Comparison of ENCODE assay signal across 11 cellular contexts in genomic region chr17:54754560-54754959, GRCh38.
A peak's percentile ranks its signal among the peaks of the same experiment; 100 is the strongest.
DNase-seq lines count a peak whose midpoint lies in the region; ATAC-seq, FAIRE-seq and TF ChIP-seq lines count a peak whose summit lies in the region.
"Had no signal": no experiment of that assay in that cellular context is flagged by ENCODE, and none has a peak within 500 bp of the region (broad histone marks: within the 10 kb centered on the region; RNA-seq: fewer than 3 reads in every experiment).

No MANE protein-coding gene starts in this region.

- no peak for FAIRE-seq in RCC 7860 (lab: Jason Lieb, UNC)
- FAIRE-seq: pancreas had no signal

- DNase-seq in activated CD8-positive, alpha-beta T cell treated with anti-CD3 and anti-CD28 coated beads for 36 hours: peak; percentile 16
- no peak for DNase-seq in activated CD8-positive, alpha-beta T cell treated with anti-CD3 and anti-CD28 coated beads, Interleukin-2, amount 10 ng/mL, durations not matched to agents 7 days and 5 days
- peak; percentile 6 for DNase-seq in HCT116 (ENCODE audit: low read depth, low spot score)
- DNase-seq in RCC 7860 (ENCODE audit: low spot score): peak; percentile 18
- DNase-seq in neural progenitor cell (ENCODE audit: low spot score): peak; percentile 4
- DNase-seq in A172 (ENCODE audit: low spot score): no peak
- no peak for DNase-seq in stimulated activated effector memory CD8-positive, alpha-beta T cell treated with anti-CD3 and anti-CD28 coated beads, Interleukin-12 subunit alpha, Interleukin-12 subunit beta, amount 100 ng/mL, for 72 hours (ENCODE audit: low spot score in 2 of 2)
- DNase-seq: activated naive CD4-positive, alpha-beta T cell treated with Interleukin-2 at 50 U/mL for 16 hours; immature natural killer cell had no signal

- no peaks in the 10 kb centered on the region for H3F3A ChIP-seq in neural progenitor cell (ENCODE audit: low read depth)

- H3K4me2 ChIP-seq in HCT116 (ENCODE audit: low read length) (no peak overlapping the region), neural progenitor cell (no peak overlapping the region)

- H3K4me1 Mint-ChIP-seq in activated CD8-positive, alpha-beta T cell treated with anti-CD3 and anti-CD28 coated beads for 36 hours (ENCODE audit: low read depth): no peaks in the 10 kb centered on the region
- no peaks in the 10 kb centered on the region for H3K4me1 Mint-ChIP-seq in activated CD8-positive, alpha-beta T cell treated with anti-CD3 and anti-CD28 coated beads, Interleukin-2, amount 10 ng/mL, durations not matched to agents 7 days and 5 days (ENCODE audit: low read depth)
- H3K4me1 Mint-ChIP-seq in neural progenitor cell: no peaks in the 10 kb centered on the region
- no peaks in the 10 kb centered on the region for H3K4me1 Mint-ChIP-seq in stimulated activated effector memory CD8-positive, alpha-beta T cell treated with anti-CD3 and anti-CD28 coated beads, Interleukin-12 subunit alpha, Interleukin-12 subunit beta, amount 100 ng/mL, for 72 hours
- H3K4me1 Mint-ChIP-seq: immature natural killer cell had no signal

- no peak overlapping the region for H3K4me3 ChIP-seq in HCT116 (replicated peaks in 1 of 2; ENCODE audit: low read depth in 1 of 2, low read length in 2 of 2)
- H3K4me3 ChIP-seq in neural progenitor cell: no peak overlapping the region
- H3K4me3 ChIP-seq: pancreas had no signal

- RAD21 ChIA-PET in HCT116 (lab: Charles Lee; ENCODE audit: low non-redundant PET in 1 of 2, low total read pairs in 2 of 2, uncharacterized antibody in 2 of 2, unreplicated experiment in 2 of 2): no interaction called here

- no peaks in the 10 kb centered on the region for H3K9me2 ChIP-seq in HCT116 (ENCODE audit: insufficient read depth)

- H3K9me3 ChIP-seq in HCT116 (ENCODE audit: control insufficient read depth in 1 of 2, insufficient read depth in 1 of 2, low read depth in 1 of 2, low read length in 2 of 2) (peaks cover 0 to 5% of the 10 kb centered on the region in 2 experiments; a peak in 2 of 4 replicates), neural progenitor cell (ENCODE audit: low read depth) (no peaks in the 10 kb centered on the region)
- H3K9me3 ChIP-seq: pancreas had no signal

- H3K36me3 ChIP-seq in HCT116 (ENCODE audit: control insufficient read depth in 1 of 2, insufficient read depth in 2 of 2, low read length in 2 of 2): no peaks in the 10 kb centered on the region; a peak in 1 of 4 replicates
- H3K36me3 ChIP-seq in neural progenitor cell: no peaks in the 10 kb centered on the region
- H3K36me3 ChIP-seq: pancreas had no signal

- H3K27ac Mint-ChIP-seq in activated CD8-positive, alpha-beta T cell treated with anti-CD3 and anti-CD28 coated beads for 36 hours: no peak overlapping the region
- no peak overlapping the region for H3K27ac Mint-ChIP-seq in activated CD8-positive, alpha-beta T cell treated with anti-CD3 and anti-CD28 coated beads, Interleukin-2, amount 10 ng/mL, durations not matched to agents 7 days and 5 days
- H3K27ac Mint-ChIP-seq in neural progenitor cell: no peak overlapping the region
- H3K27ac Mint-ChIP-seq in stimulated activated effector memory CD8-positive, alpha-beta T cell treated with anti-CD3 and anti-CD28 coated beads, Interleukin-12 subunit alpha, Interleukin-12 subunit beta, amount 100 ng/mL, for 72 hours: no peak overlapping the region
- H3K27ac Mint-ChIP-seq: immature natural killer cell had no signal

- H3K9ac ChIP-seq in HCT116 (ENCODE audit: low read length): no peak overlapping the region
- no peak overlapping the region for H3K9ac ChIP-seq in neural progenitor cell

- no TSS peak for BruUV-seq in HCT116 (replicated peaks; lab: Mats Ljungman, UMichigan)

- POLR2A ChIA-PET in activated CD8-positive, alpha-beta T cell treated with anti-CD3 and anti-CD28 coated beads for 36 hours (lab: Charles Lee): no interaction called here
- POLR2A ChIA-PET in activated CD8-positive, alpha-beta T cell treated with anti-CD3 and anti-CD28 coated beads, Interleukin-2, amount 10 ng/mL, durations not matched to agents 7 days and 5 days (lab: Charles Lee): no interaction called here
- POLR2A ChIA-PET in HCT116 (lab: Charles Lee): no interaction called here

- H3K36me3 Mint-ChIP-seq in activated CD8-positive, alpha-beta T cell treated with anti-CD3 and anti-CD28 coated beads for 36 hours (ENCODE audit: low read depth): no peaks in the 10 kb centered on the region
- no peaks in the 10 kb centered on the region for H3K36me3 Mint-ChIP-seq in activated CD8-positive, alpha-beta T cell treated with anti-CD3 and anti-CD28 coated beads, Interleukin-2, amount 10 ng/mL, durations not matched to agents 7 days and 5 days (ENCODE audit: low read depth)
- H3K36me3 Mint-ChIP-seq in neural progenitor cell: no peaks in the 10 kb centered on the region
- no peaks in the 10 kb centered on the region for H3K36me3 Mint-ChIP-seq in stimulated activated effector memory CD8-positive, alpha-beta T cell treated with anti-CD3 and anti-CD28 coated beads, Interleukin-12 subunit alpha, Interleukin-12 subunit beta, amount 100 ng/mL, for 72 hours
- H3K36me3 Mint-ChIP-seq: immature natural killer cell had no signal

- no peak overlapping the region for H3K4me3 Mint-ChIP-seq in activated CD8-positive, alpha-beta T cell treated with anti-CD3 and anti-CD28 coated beads for 36 hours
- H3K4me3 Mint-ChIP-seq in activated CD8-positive, alpha-beta T cell treated with anti-CD3 and anti-CD28 coated beads, Interleukin-2, amount 10 ng/mL, durations not matched to agents 7 days and 5 days: no peak overlapping the region
- no peak overlapping the region for H3K4me3 Mint-ChIP-seq in neural progenitor cell
- H3K4me3 Mint-ChIP-seq in stimulated activated effector memory CD8-positive, alpha-beta T cell treated with anti-CD3 and anti-CD28 coated beads, Interleukin-12 subunit alpha, Interleukin-12 subunit beta, amount 100 ng/mL, for 72 hours: no peak overlapping the region
- H3K4me3 Mint-ChIP-seq: immature natural killer cell had no signal

- ATAC-seq in activated CD8-positive, alpha-beta T cell treated with anti-CD3 and anti-CD28 coated beads for 36 hours: no peak
- ATAC-seq in activated CD8-positive, alpha-beta T cell treated with anti-CD3 and anti-CD28 coated beads, Interleukin-2, amount 10 ng/mL, durations not matched to agents 7 days and 5 days: no peak
- peak; percentile 84 for ATAC-seq in HCT116
- no peak for ATAC-seq in HG03039 (IDR thresholded peaks at IDR 0.05; ENCODE audit: unreplicated experiment)
- ATAC-seq in stimulated activated effector memory CD8-positive, alpha-beta T cell treated with anti-CD3 and anti-CD28 coated beads, Interleukin-12 subunit alpha, Interleukin-12 subunit beta, amount 100 ng/mL, for 72 hours: no peak
- ATAC-seq: pancreas had no signal

- TF ChIP-seq CTCF in activated CD8-positive, alpha-beta T cell treated with anti-CD3 and anti-CD28 coated beads for 36 hours (IDR thresholded peaks at IDR 0.05): peak; percentile 48
- TF ChIP-seq CTCF in HCT116 (IDR thresholded peaks at IDR 0.05 in 2 of 3, conservative IDR thresholded peaks at IDR 0.05 in 1 of 3; ENCODE audit: borderline replicate concordance in 1 of 3, insufficient read depth in 1 of 3, low read depth in 2 of 3, low read length in 2 of 3): peak in 2 of 3 experiments; percentile 69 to 77; a peak in 4 of 6 replicates
- peak; percentile 45 for TF ChIP-seq CTCF in neural progenitor cell (IDR thresholded peaks at IDR 0.05)

- H2AFZ ChIP-seq in HCT116 (ENCODE audit: low read depth, low read length, poor library complexity, severe bottlenecking) (no peak overlapping the region), neural progenitor cell (replicated peaks) (no peak overlapping the region)

- no peaks in the 10 kb centered on the region for H3K79me2 ChIP-seq in HCT116 (ENCODE audit: insufficient read depth, low read length)
- no peaks in the 10 kb centered on the region for H3K79me2 ChIP-seq in neural progenitor cell (ENCODE audit: low read depth)

- TF ChIP-seq RAD21 in HCT116 (IDR thresholded peaks at IDR 0.05; ENCODE audit: low read depth): peak; percentile 31; the same call in 1 of the 2 replicates

- H3K27me3 ChIP-seq in HCT116 (ENCODE audit: insufficient read depth, low read length) (no peaks in the 10 kb centered on the region), neural progenitor cell (no peaks in the 10 kb centered on the region)
- H3K27me3 ChIP-seq: pancreas had no signal

- H3K4me1 ChIP-seq in HCT116 (ENCODE audit: control insufficient read depth in 1 of 2, insufficient read depth in 2 of 2, low read length in 2 of 2) (no peaks in the 10 kb centered on the region), neural progenitor cell (no peaks in the 10 kb centered on the region)
- H3K4me1 ChIP-seq: pancreas had no signal

- H3K27ac ChIP-seq in HCT116 (ENCODE audit: low read depth, low read length): no peak overlapping the region
- H3K27ac ChIP-seq in neural progenitor cell: no peak overlapping the region
- H3K27ac ChIP-seq: pancreas had no signal

- peaks cover 1% of the 10 kb centered on the region for H3K9me3 Mint-ChIP-seq in activated CD8-positive, alpha-beta T cell treated with anti-CD3 and anti-CD28 coated beads for 36 hours
- H3K9me3 Mint-ChIP-seq in activated CD8-positive, alpha-beta T cell treated with anti-CD3 and anti-CD28 coated beads, Interleukin-2, amount 10 ng/mL, durations not matched to agents 7 days and 5 days (ENCODE audit: insufficient read depth): no peaks in the 10 kb centered on the region
- no peaks in the 10 kb centered on the region for H3K9me3 Mint-ChIP-seq in neural progenitor cell
- H3K9me3 Mint-ChIP-seq in stimulated activated effector memory CD8-positive, alpha-beta T cell treated with anti-CD3 and anti-CD28 coated beads, Interleukin-12 subunit alpha, Interleukin-12 subunit beta, amount 100 ng/mL, for 72 hours: no peaks in the 10 kb centered on the region

- H3K27me3 Mint-ChIP-seq in activated CD8-positive, alpha-beta T cell treated with anti-CD3 and anti-CD28 coated beads for 36 hours: peaks cover 4% of the 10 kb centered on the region
- no peaks in the 10 kb centered on the region for H3K27me3 Mint-ChIP-seq in activated CD8-positive, alpha-beta T cell treated with anti-CD3 and anti-CD28 coated beads, Interleukin-2, amount 10 ng/mL, durations not matched to agents 7 days and 5 days (ENCODE audit: low read depth)
- H3K27me3 Mint-ChIP-seq in neural progenitor cell (ENCODE audit: insufficient read depth, low read depth): no peaks in the 10 kb centered on the region

- intact Hi-C loops in activated CD8-positive, alpha-beta T cell treated with anti-CD3 and anti-CD28 coated beads for 36 hours (cut with micrococcal nuclease): no loop called here
- intact Hi-C loops in HCT116 (cut with micrococcal nuclease): no loop called here

- CTCF ChIA-PET in activated CD8-positive, alpha-beta T cell treated with anti-CD3 and anti-CD28 coated beads for 36 hours (lab: Charles Lee): interaction anchor here (1.4 to 2.1 kb wide), 2 partner anchors 38 to 47 kb away, joined by 3 to 4 read pairs; no protein-coding TSS in a partner anchor
- CTCF ChIA-PET in activated CD8-positive, alpha-beta T cell treated with anti-CD3 and anti-CD28 coated beads, Interleukin-2, amount 10 ng/mL, durations not matched to agents 7 days and 5 days (lab: Charles Lee): no interaction called here
- CTCF ChIA-PET in HCT116 (lab: Charles Lee): no interaction called here

- TF ChIP-seq POLR2A in HCT116 (IDR thresholded peaks at IDR 0.05; ENCODE audit: borderline replicate concordance, extremely low read depth, insufficient read depth, insufficient read length): no peak

- H4K20me1 ChIP-seq in HCT116 (ENCODE audit: insufficient read depth) (no peaks in the 10 kb centered on the region), neural progenitor cell (ENCODE audit: low read depth) (no peaks in the 10 kb centered on the region)

Comparison
In these comparisons a context has a peak if more than half of its experiments do, and no peak if none do; other contexts are left out.
1. DNase-seq: peak in activated CD8-positive, alpha-beta T cell treated with anti-CD3 and anti-CD28 coated beads for 36 hours (single experiment), HCT116 (single experiment), RCC 7860 (single experiment) and neural progenitor cell (single experiment); none in activated CD8-positive, alpha-beta T cell treated with anti-CD3 and anti-CD28 coated beads, Interleukin-2, amount 10 ng/mL, durations not matched to agents 7 days and 5 days (single experiment), A172 (single experiment) and stimulated activated effector memory CD8-positive, alpha-beta T cell treated with anti-CD3 and anti-CD28 coated beads, Interleukin-12 subunit alpha, Interleukin-12 subunit beta, amount 100 ng/mL, for 72 hours (0 of 2).
2. Peak in every context shown above with its lines, with median percentiles within 50 percentile points of each other: CTCF ChIP-seq.